In genomic region chr7:93921607-93922446, GRCh38 we compare ENCODE assay signal across 8 cellular contexts. TPM values are rescaled to one million over a fixed set of nuclear protein-coding genes. Genes with fewer than 3 reads are reported as not detected.
A peak's percentile ranks its signal among the peaks of the same experiment; 100 is the strongest.
DNase-seq lines count a peak whose midpoint lies in the region; ATAC-seq and TF ChIP-seq lines count a peak whose summit lies in the region.

Gene GNG11 (plus strand): TSS chr7:93921735. CDS start chr7:93922138, 403 bp downstream.

- no peaks in the 10 kb centered on the region for H3K36me3 ChIP-seq in hepatocyte (replicated peaks; ENCODE audit: insufficient read depth, low read depth)
- H3K36me3 ChIP-seq in prostate gland, result no peaks in the 10 kb centered on the region

- intact Hi-C loops in prostate gland (cut with DNase I), result no loop called here

- H3K27ac ChIP-seq in hepatocyte (peak within 1 kb of the TSS; percentile 88), prostate gland (peak within 1 kb of the TSS; percentile 74 to 75)

- in situ Hi-C loops in astrocyte of the cerebellum (cut with HindIII; ENCODE audit: low sequenced_read_pairs), result loop anchor here (5.0 kb wide), 1 partner anchor 80 kb away; the partner anchor contains the start of gene BET1

- H3K4me2 ChIP-seq in hepatocyte, result peak within 1 kb of the TSS; percentile 82

- no peak for TF ChIP-seq CTCF in astrocyte of the cerebellum (IDR thresholded peaks at IDR 0.05; ENCODE audit: low read depth, low read length, missing control alignments)
- TF ChIP-seq CTCF in hepatocyte (IDR thresholded peaks at IDR 0.05; ENCODE audit: poor library complexity), result no peak
- no peak for TF ChIP-seq CTCF in prostate gland (IDR thresholded peaks at IDR 0.05)

- peak; percentile 8 for DNase-seq in stimulated activated naive CD4-positive, alpha-beta T cell treated with Interleukin-2 at 50 U/mL for 16 hours (lab: John Stamatoyannopoulos, UW)
- no peak for DNase-seq in stimulated activated naive CD4-positive, alpha-beta T cell (lab: John Stamatoyannopoulos, UW)
- peak; percentile 40 for DNase-seq in NOMO-1 treated with dmso at 0.1 percent for 144 hours (lab: John Stamatoyannopoulos, UW; ENCODE audit: unreplicated experiment)
- no peak for DNase-seq in astrocyte of the cerebellum (ENCODE audit: low read depth)
- DNase-seq in hepatocyte (ENCODE audit: low spot score), result peak; percentile 68
- DNase-seq in prostate gland (ENCODE audit: low spot score), result peak; percentile 55
- no peak for DNase-seq in NCI-H2196 (lab: John Stamatoyannopoulos, UW; ENCODE audit: unreplicated experiment)

- 4% methylated on average over 37 of the region's 38 CpGs for WGBS in hepatocyte (ENCODE audit: low lambda C conversion rate, missing lambda C conversion rate)
- WGBS in prostate gland, result 1% methylated on average over 38 of the region's 38 CpGs

- H3K79me2 ChIP-seq in hepatocyte, result peaks cover 6% of the 10 kb centered on the region

- H3K4me3 ChIP-seq in astrocyte of the cerebellum (ENCODE audit: low read depth, low read length) (peak within 1 kb of the TSS; percentile 71), hepatocyte (peak within 1 kb of the TSS; percentile 37), prostate gland (peak within 1 kb of the TSS; percentile 40)

- H3K27me3 ChIP-seq in hepatocyte, result peaks cover 4% of the 10 kb centered on the region
- no peaks in the 10 kb centered on the region for H3K27me3 ChIP-seq in prostate gland (replicated peaks; ENCODE audit: insufficient read depth)

- ATAC-seq in HG02840 (IDR thresholded peaks at IDR 0.05; ENCODE audit: low FRiP score, unreplicated experiment), result peak; percentile 89

- peak within 1 kb of the TSS; percentile 73 for H2AFZ ChIP-seq in hepatocyte

- H3K9me3 ChIP-seq in hepatocyte (ENCODE audit: low read depth), result no peaks in the 10 kb centered on the region
- no peaks in the 10 kb centered on the region for H3K9me3 ChIP-seq in prostate gland

- no peaks in the 10 kb centered on the region for H3K9me2 ChIP-seq in hepatocyte (replicated peaks; ENCODE audit: insufficient read depth)

- no peak for TF ChIP-seq POLR2A in prostate gland (IDR thresholded peaks at IDR 0.05)

- H4K20me1 ChIP-seq in hepatocyte (ENCODE audit: insufficient read depth, poor library complexity, severe bottlenecking), result no peaks in the 10 kb centered on the region

- H3K4me1 ChIP-seq in hepatocyte (ENCODE audit: insufficient read depth) (no peaks in the 10 kb centered on the region), prostate gland (replicated peaks) (no peaks in the 10 kb centered on the region)

RNA-seq across cellular contexts. Expression of gene GNG11, which starts in this region (rescaled TPM):
- 10.0 and 11.2 TPM in 2 replicates for total RNA-seq in hepatocyte
- polyA plus RNA-seq in hepatocyte, result 18.0 and 21.1 TPM in 2 replicates
- 1 to 10 TPM; 6.1 to 8.9 TPM for total RNA-seq in prostate gland

Comparison
In these comparisons a context has a peak if more than half of its experiments do, and no peak if none do; other contexts are left out.
1. DNase-seq: peak in stimulated activated naive CD4-positive, alpha-beta T cell treated with Interleukin-2 at 50 U/mL for 16 hours (single experiment), NOMO-1 treated with dmso at 0.1 percent for 144 hours (single experiment), hepatocyte (single experiment) and prostate gland (single experiment); none in stimulated activated naive CD4-positive, alpha-beta T cell (0 of 6), astrocyte of the cerebellum (single experiment) and NCI-H2196 (single experiment).
2. Peak in every context shown above with its lines, with median percentiles within 50 percentile points of each other: H3K4me3 ChIP-seq.